Comparison of ENCODE assay signal across 16 cellular contexts in genomic region chr12:94127239-94128131, GRCh38. TPM values are rescaled to one million over a fixed set of nuclear protein-coding genes. Genes with fewer than 3 reads are reported as not detected.
A peak's percentile ranks its signal among the peaks of the same experiment; 100 is the strongest.
DNase-seq lines count a peak whose midpoint lies in the region; ATAC-seq, FAIRE-seq and TF ChIP-seq lines count a peak whose summit lies in the region.
"Had no signal": no experiment of that assay in that cellular context is flagged by ENCODE, and none has a peak within 500 bp of the region (broad histone marks: within the 10 kb centered on the region; RNA-seq: fewer than 3 reads in every experiment).

No MANE protein-coding gene starts in this region.

- H3K27me3 ChIP-seq in neutrophil: no peaks in the 10 kb centered on the region

- H3K27ac Mint-ChIP-seq in activated CD8-positive, alpha-beta T cell treated with anti-CD3 and anti-CD28 coated beads, Interleukin-2, amount 10 ng/mL, durations not matched to agents 7 days and 5 days: peak overlapping the region; percentile 1
- no peak overlapping the region for H3K27ac Mint-ChIP-seq in activated CD8-positive, alpha-beta T cell treated with anti-CD3 and anti-CD28 coated beads for 36 hours
- peak overlapping the region; percentile 46 for H3K27ac Mint-ChIP-seq in activated B cell treated with CpG ODN at 0.5 μM for 24 hours
- no peak overlapping the region for H3K27ac Mint-ChIP-seq in activated T-cell treated with anti-CD3 and anti-CD28 coated beads, Interleukin-2, amount 50 U/mL, for 72 hours
- H3K27ac Mint-ChIP-seq: CD8-positive, alpha-beta T cell had no signal

- H3K27me3 Mint-ChIP-seq in activated CD8-positive, alpha-beta T cell treated with anti-CD3 and anti-CD28 coated beads, Interleukin-2, amount 10 ng/mL, durations not matched to agents 7 days and 5 days (ENCODE audit: low read depth): peaks cover 2% of the 10 kb centered on the region
- H3K27me3 Mint-ChIP-seq in activated CD8-positive, alpha-beta T cell treated with anti-CD3 and anti-CD28 coated beads for 36 hours: no peaks in the 10 kb centered on the region
- no peaks in the 10 kb centered on the region for H3K27me3 Mint-ChIP-seq in activated B cell treated with CpG ODN at 0.5 μM for 24 hours
- no peaks in the 10 kb centered on the region for H3K27me3 Mint-ChIP-seq in activated T-cell treated with anti-CD3 and anti-CD28 coated beads, Interleukin-2, amount 50 U/mL, for 72 hours (ENCODE audit: low read depth)

- CTCF ChIA-PET in activated CD8-positive, alpha-beta T cell treated with anti-CD3 and anti-CD28 coated beads, Interleukin-2, amount 10 ng/mL, durations not matched to agents 7 days and 5 days (lab: Charles Lee): interaction anchor here (0.6 to 11.0 kb wide), 4 partner anchors 9 to 496 kb away, joined by 3 to 107 read pairs (median 4); no protein-coding TSS in a partner anchor
- CTCF ChIA-PET in activated CD8-positive, alpha-beta T cell treated with anti-CD3 and anti-CD28 coated beads for 36 hours (lab: Charles Lee): interaction anchor here (0.7 to 2.7 kb wide), 2 partner anchors 8 to 25 kb away, joined by 3 to 12 read pairs; no protein-coding TSS in a partner anchor
- CTCF ChIA-PET in activated B cell treated with CpG ODN at 0.5 μM for 24 hours (lab: Charles Lee): interaction anchor here (0.9 kb wide), 1 partner anchor 25 kb away, joined by 4 read pairs; no protein-coding TSS in a partner anchor

- peaks cover 25% of the 10 kb centered on the region for H3K36me3 Mint-ChIP-seq in activated CD8-positive, alpha-beta T cell treated with anti-CD3 and anti-CD28 coated beads, Interleukin-2, amount 10 ng/mL, durations not matched to agents 7 days and 5 days (ENCODE audit: low read depth)
- peaks cover 2% of the 10 kb centered on the region for H3K36me3 Mint-ChIP-seq in activated CD8-positive, alpha-beta T cell treated with anti-CD3 and anti-CD28 coated beads for 36 hours (ENCODE audit: low read depth)
- no peaks in the 10 kb centered on the region for H3K36me3 Mint-ChIP-seq in activated B cell treated with CpG ODN at 0.5 μM for 24 hours (ENCODE audit: low read depth)
- H3K36me3 Mint-ChIP-seq in activated T-cell treated with anti-CD3 and anti-CD28 coated beads, Interleukin-2, amount 50 U/mL, for 72 hours (ENCODE audit: insufficient read depth in 2 of 2): peaks cover 0 to 2% of the 10 kb centered on the region in 2 donors
- H3K36me3 Mint-ChIP-seq: CD8-positive, alpha-beta T cell had no signal

- H3K9me3 Mint-ChIP-seq in activated CD8-positive, alpha-beta T cell treated with anti-CD3 and anti-CD28 coated beads, Interleukin-2, amount 10 ng/mL, durations not matched to agents 7 days and 5 days (ENCODE audit: insufficient read depth): no peaks in the 10 kb centered on the region
- peaks cover 2% of the 10 kb centered on the region for H3K9me3 Mint-ChIP-seq in activated CD8-positive, alpha-beta T cell treated with anti-CD3 and anti-CD28 coated beads for 36 hours
- no peaks in the 10 kb centered on the region for H3K9me3 Mint-ChIP-seq in activated B cell treated with CpG ODN at 0.5 μM for 24 hours
- peaks cover 3% of the 10 kb centered on the region in 2 donors for H3K9me3 Mint-ChIP-seq in activated T-cell treated with anti-CD3 and anti-CD28 coated beads, Interleukin-2, amount 50 U/mL, for 72 hours
- H3K9me3 Mint-ChIP-seq: CD8-positive, alpha-beta T cell had no signal

- no peak for DNase-seq in activated CD8-positive, alpha-beta T cell treated with anti-CD3 and anti-CD28 coated beads, Interleukin-2, amount 10 ng/mL, durations not matched to agents 7 days and 5 days
- no peak for DNase-seq in activated CD8-positive, alpha-beta T cell treated with anti-CD3 and anti-CD28 coated beads for 36 hours
- DNase-seq in GM19239 (ENCODE audit: insufficient read length, low spot score): no peak
- DNase-seq in activated B cell treated with CpG ODN at 0.5 μM for 24 hours: no peak
- no peak for DNase-seq in hypothalamus (lab: John Stamatoyannopoulos, UW)
- no peak for DNase-seq in stimulated activated naive CD4-positive, alpha-beta T cell treated with Interleukin-2 at 50 U/mL for 16 hours (lab: John Stamatoyannopoulos, UW)
- no peak for DNase-seq in activated T-cell treated with anti-CD3 and anti-CD28 coated beads, Interleukin-2, amount 50 U/mL, for 72 hours
- DNase-seq: CD8-positive, alpha-beta T cell; GM23248; KG1; NCI-H1105; NCI-H187; SHP77 treated with DMSO at 0.1 percent for 48 hours had no signal

- ATAC-seq in activated CD8-positive, alpha-beta T cell treated with anti-CD3 and anti-CD28 coated beads, Interleukin-2, amount 10 ng/mL, durations not matched to agents 7 days and 5 days: no peak
- ATAC-seq in activated CD8-positive, alpha-beta T cell treated with anti-CD3 and anti-CD28 coated beads for 36 hours: no peak
- no peak for ATAC-seq in activated B cell treated with CpG ODN at 0.5 μM for 24 hours (ENCODE audit: low read depth)
- no peak for ATAC-seq in activated T-cell treated with anti-CD3 and anti-CD28 coated beads, Interleukin-2, amount 50 U/mL, for 72 hours (replicated peaks in 1 of 2)
- ATAC-seq: CD8-positive, alpha-beta T cell had no signal

- H3K4me1 Mint-ChIP-seq in activated CD8-positive, alpha-beta T cell treated with anti-CD3 and anti-CD28 coated beads, Interleukin-2, amount 10 ng/mL, durations not matched to agents 7 days and 5 days (ENCODE audit: low read depth): peaks cover 56% of the 10 kb centered on the region
- peaks cover 44% of the 10 kb centered on the region for H3K4me1 Mint-ChIP-seq in activated CD8-positive, alpha-beta T cell treated with anti-CD3 and anti-CD28 coated beads for 36 hours (ENCODE audit: low read depth)
- H3K4me1 Mint-ChIP-seq in activated B cell treated with CpG ODN at 0.5 μM for 24 hours: peaks cover 52% of the 10 kb centered on the region
- H3K4me1 Mint-ChIP-seq in activated T-cell treated with anti-CD3 and anti-CD28 coated beads, Interleukin-2, amount 50 U/mL, for 72 hours (ENCODE audit: low read depth): peaks cover 41% of the 10 kb centered on the region

- H3K4me3 ChIP-seq in neutrophil (ENCODE audit: low read depth in 1 of 2, low read length in 1 of 2): peak overlapping the region in 1 of 2 experiments; percentile 50
- H3K4me3 ChIP-seq: GM23248 had no signal

- FAIRE-seq in GM19239 (lab: Jason Lieb, UNC): peak; percentile 37
- FAIRE-seq: HTR-8/SVneo, RCC 7860 had no signal

- peak overlapping the region; percentile 91 for H3K27ac ChIP-seq in neutrophil
- H3K27ac ChIP-seq: GM23248 had no signal

- intact Hi-C loops in activated CD8-positive, alpha-beta T cell treated with anti-CD3 and anti-CD28 coated beads for 36 hours (cut with micrococcal nuclease): no loop called here
- intact Hi-C loops in activated B cell treated with CpG ODN at 0.5 μM for 24 hours (cut with micrococcal nuclease): no loop called here

- H3K36me3 ChIP-seq in neutrophil: no peaks in the 10 kb centered on the region

- POLR2A ChIA-PET in activated CD8-positive, alpha-beta T cell treated with anti-CD3 and anti-CD28 coated beads, Interleukin-2, amount 10 ng/mL, durations not matched to agents 7 days and 5 days (lab: Charles Lee): no interaction called here
- POLR2A ChIA-PET in activated CD8-positive, alpha-beta T cell treated with anti-CD3 and anti-CD28 coated beads for 36 hours (lab: Charles Lee): interaction anchor here (0.9 kb wide), 1 partner anchor 81 kb away, joined by 3 read pairs; no protein-coding TSS in a partner anchor
- POLR2A ChIA-PET in activated B cell treated with CpG ODN at 0.5 μM for 24 hours (lab: Charles Lee): no interaction called here

- H3K9me3 ChIP-seq in neutrophil: no peaks in the 10 kb centered on the region

- no peak for TF ChIP-seq CTCF in activated CD8-positive, alpha-beta T cell treated with anti-CD3 and anti-CD28 coated beads for 36 hours (IDR thresholded peaks at IDR 0.05)
- TF ChIP-seq CTCF in activated B cell treated with CpG ODN at 0.5 μM for 24 hours (IDR thresholded peaks at IDR 0.05) (no peak), neutrophil (IDR thresholded peaks at IDR 0.05) (no peak)

- H3K4me3 Mint-ChIP-seq in activated CD8-positive, alpha-beta T cell treated with anti-CD3 and anti-CD28 coated beads, Interleukin-2, amount 10 ng/mL, durations not matched to agents 7 days and 5 days: no peak overlapping the region
- no peak overlapping the region for H3K4me3 Mint-ChIP-seq in activated CD8-positive, alpha-beta T cell treated with anti-CD3 and anti-CD28 coated beads for 36 hours
- no peak overlapping the region for H3K4me3 Mint-ChIP-seq in activated B cell treated with CpG ODN at 0.5 μM for 24 hours
- H3K4me3 Mint-ChIP-seq in activated T-cell treated with anti-CD3 and anti-CD28 coated beads, Interleukin-2, amount 50 U/mL, for 72 hours: no peak overlapping the region
- H3K4me3 Mint-ChIP-seq: CD8-positive, alpha-beta T cell had no signal

- peaks cover 69 to 76% of the 10 kb centered on the region in 2 experiments for H3K4me1 ChIP-seq in neutrophil (ENCODE audit: control insufficient read depth in 1 of 2, insufficient read depth in 1 of 2, low read depth in 1 of 2, low read length in 1 of 2)

RNA-seq across cellular contexts. Expression of gene PLXNC1, which starts 20.9 kb away (rescaled TPM):
- 10 to 100 TPM; 43.8 to 45.6 TPM for total RNA-seq in activated CD8-positive, alpha-beta T cell treated with anti-CD3 and anti-CD28 coated beads, Interleukin-2, amount 10 ng/mL, durations not matched to agents 7 days and 5 days
- total RNA-seq in activated CD8-positive, alpha-beta T cell treated with anti-CD3 and anti-CD28 coated beads for 36 hours: 1 to 10 TPM; 8.8 to 9.5 TPM
- 27.0 and 30.9 TPM in 2 replicates for total RNA-seq in activated B cell treated with CpG ODN at 0.5 μM for 24 hours
- 10 to 100 TPM; 11.3 to 14.1 TPM for total RNA-seq in activated T-cell treated with anti-CD3 and anti-CD28 coated beads, Interleukin-2, amount 50 U/mL, for 72 hours

Comparison
In these comparisons a context has a peak if more than half of its experiments do, and no peak if none do; other contexts are left out.
1. H3K27ac Mint-ChIP-seq: peak in activated CD8-positive, alpha-beta T cell treated with anti-CD3 and anti-CD28 coated beads, Interleukin-2, amount 10 ng/mL, durations not matched to agents 7 days and 5 days (single experiment) and activated B cell treated with CpG ODN at 0.5 μM for 24 hours (single experiment); none in activated CD8-positive, alpha-beta T cell treated with anti-CD3 and anti-CD28 coated beads for 36 hours (single experiment) and activated T-cell treated with anti-CD3 and anti-CD28 coated beads, Interleukin-2, amount 50 U/mL, for 72 hours (single experiment).